ENCODE assay signal across 8 cellular contexts in genomic region chr12:65168606-65169310, GRCh38. TPM values are rescaled to one million over a fixed set of nuclear protein-coding genes. Genes with fewer than 3 reads are reported as not detected.
DNase-seq lines count a peak whose midpoint lies in the region; ATAC-seq and TF ChIP-seq lines count a peak whose summit lies in the region.

No MANE protein-coding gene starts in this region.

- H3K4me3 ChIP-seq in ACC112 (ENCODE audit: low read depth, low read length) (peak overlapping the region; percentile 89), RWPE2 (ENCODE audit: severe bottlenecking) (peak overlapping the region; percentile 70), esophagus muscularis mucosa (peak overlapping the region; percentile 77 to 98 (median 86)), retinal pigment epithelial cell (ENCODE audit: low read length) (peak overlapping the region; percentile 70)

- peak overlapping the region; percentile 100 for H2AFZ ChIP-seq in ACC112 (ENCODE audit: low read length, unreplicated experiment)

- 13% methylated on average over 9 of the region's 9 CpGs for WGBS in esophagus muscularis mucosa

- H3K79me2 ChIP-seq in ACC112 (ENCODE audit: control insufficient read depth, insufficient read depth, low read length, unreplicated experiment), result peaks cover 51% of the 10 kb centered on the region

- H3K9me3 ChIP-seq in RWPE2 (ENCODE audit: severe bottlenecking) (no peaks in the 10 kb centered on the region), esophagus muscularis mucosa (no peaks in the 10 kb centered on the region)

- intact Hi-C loops in esophagus muscularis mucosa (cut with DNase I), result no loop called here

- peak; percentile 8 for ATAC-seq in GM21528 (IDR thresholded peaks at IDR 0.05; ENCODE audit: low FRiP score, unreplicated experiment)
- ATAC-seq in RWPE2 (ENCODE audit: low read depth), result no peak
- no peak for ATAC-seq in HG03039 (IDR thresholded peaks at IDR 0.05; ENCODE audit: unreplicated experiment)

- H3K27me3 ChIP-seq in ACC112 (ENCODE audit: insufficient read depth, low read length) (no peaks in the 10 kb centered on the region), RWPE2 (ENCODE audit: insufficient read depth, poor library complexity, severe bottlenecking) (no peaks in the 10 kb centered on the region), esophagus muscularis mucosa (peaks cover 0 to 24% (median 0%) of the 10 kb centered on the region in 4 donors)

- H3K27ac ChIP-seq in ACC112 (ENCODE audit: low read depth, low read length), result peak overlapping the region; percentile 74
- peak overlapping the region; percentile 56 for H3K27ac ChIP-seq in RWPE2 (ENCODE audit: poor library complexity, severe bottlenecking)
- peak overlapping the region; percentile 92 to 95 (median 94) for H3K27ac ChIP-seq in esophagus muscularis mucosa (replicated peaks in 1 of 4)

- no peak for TF ChIP-seq CTCF in RWPE2 (IDR thresholded peaks at IDR 0.05; ENCODE audit: poor library complexity, severe bottlenecking)
- no peak for TF ChIP-seq CTCF in esophagus muscularis mucosa (IDR thresholded peaks at IDR 0.05)
- no peak for TF ChIP-seq CTCF in retinal pigment epithelial cell (conservative IDR thresholded peaks at IDR 0.05; ENCODE audit: low read depth, low read length)

- in situ Hi-C loops in KBM-7 (cut with MboI; ENCODE audit: low pct_unique_long_range_greater_than_20kb, low sequenced_read_pairs), result no loop called here

- TF ChIP-seq POLR2A in esophagus muscularis mucosa (IDR thresholded peaks at IDR 0.05; ENCODE audit: low read depth), result no peak

- H3K4me1 ChIP-seq in ACC112 (ENCODE audit: control insufficient read depth, insufficient read depth, low read length, unreplicated experiment) (peaks cover 7% of the 10 kb centered on the region), RWPE2 (ENCODE audit: insufficient read depth, poor library complexity, severe bottlenecking) (peaks cover 15% of the 10 kb centered on the region), esophagus muscularis mucosa (peaks cover 33 to 42% (median 39%) of the 10 kb centered on the region in 4 donors)

- TF ChIP-seq EP300 in esophagus muscularis mucosa (IDR thresholded peaks at IDR 0.05), result no peak

- no peak for DNase-seq in RWPE2 (ENCODE audit: low spot score)
- DNase-seq in esophagus muscularis mucosa (ENCODE audit: extremely low spot score), result no peak
- no peak for DNase-seq in retinal pigment epithelial cell (ENCODE audit: low read depth)
- no peak for DNase-seq in NCI-H1436 treated with DMSO at 0.1 percent for 48 hours (lab: John Stamatoyannopoulos, UW)
- no peak for DNase-seq in KBM-7

- H3K36me3 ChIP-seq in ACC112 (ENCODE audit: insufficient read depth, low read length), result 0 out of 2 replicates have a peak, but pooled peaks cover 4% of the 10 kb centered on the region
- peaks cover 21% of the 10 kb centered on the region for H3K36me3 ChIP-seq in RWPE2 (ENCODE audit: low read depth)
- H3K36me3 ChIP-seq in esophagus muscularis mucosa, result no peaks in the 10 kb centered on the region

RNA-seq across cellular contexts. Expression of gene LEMD3, which starts 0.6 kb away (rescaled TPM):
- total RNA-seq in esophagus muscularis mucosa, result 10 to 100 TPM; 26.6 to 39.0 (median 29.3) TPM

RNA-seq across cellular contexts. Expression of gene WIF1, which starts 47.7 kb away (rescaled TPM):
- 1 to 10 TPM in 1 of 4 donors, under 1 TPM in 1, not detected in 2; 0.11 to 1.2 TPM for total RNA-seq in esophagus muscularis mucosa
